In genomic region chr1:213466578-213466977, GRCh38 we compare ENCODE assay signal across 17 cellular contexts.
DNase-seq lines count a peak whose midpoint lies in the region; ATAC-seq, FAIRE-seq and TF ChIP-seq lines count a peak whose summit lies in the region.
"Had no signal": no experiment of that assay in that cellular context is flagged by ENCODE, and none has a peak within 500 bp of the region (broad histone marks: within the 10 kb centered on the region; RNA-seq: fewer than 3 reads in every experiment).

No MANE protein-coding gene starts in this region.

- no peaks in the 10 kb centered on the region for H3K27me3 Mint-ChIP-seq in Caco-2 (ENCODE audit: insufficient read depth, unreplicated experiment)
- H3K27me3 Mint-ChIP-seq: CD4-positive, CD25-positive, alpha-beta regulatory T cell had no signal

- no peak overlapping the region for H3K18ac ChIP-seq in trophoblast cell (ENCODE audit: low read length)

- SMC1A ChIA-PET in GM12878 (lab: Charles Lee; ENCODE audit: uncharacterized antibody, unreplicated experiment): no interaction called here

- H3K4me2 ChIP-seq in GM12878 (ENCODE audit: control insufficient read depth, insufficient read depth): no peak overlapping the region
- H3K4me2 ChIP-seq in trophoblast cell (ENCODE audit: low read length): no peak overlapping the region

- H2BK5ac ChIP-seq in trophoblast cell (ENCODE audit: low read depth, low read length, poor library complexity): no peak overlapping the region

- ATAC-seq in HG03565 (IDR thresholded peaks at IDR 0.05; ENCODE audit: unreplicated experiment) (peak; percentile 49), GM12878 (peak; percentile 68), HG02938 (IDR thresholded peaks at IDR 0.05; ENCODE audit: unreplicated experiment) (no peak), GM18505 (IDR thresholded peaks at IDR 0.05; ENCODE audit: unreplicated experiment) (no peak)
- ATAC-seq: K562 had no signal

- no peak for TF ChIP-seq EP300 in GM12878 (IDR thresholded peaks at IDR 0.05; ENCODE audit: borderline replicate concordance in 1 of 2, control insufficient read depth in 1 of 2, low read depth in 2 of 2, low read length in 2 of 2)

- H3K36me3 Mint-ChIP-seq in Caco-2 (ENCODE audit: insufficient read depth, unreplicated experiment): no peaks in the 10 kb centered on the region
- H3K36me3 Mint-ChIP-seq: CD4-positive, CD25-positive, alpha-beta regulatory T cell had no signal

- no peak overlapping the region for H2BK12ac ChIP-seq in trophoblast cell (ENCODE audit: low read length)

- no peak for TF ChIP-seq RAD21 in GM12878 (IDR thresholded peaks at IDR 0.05; ENCODE audit: insufficient read depth, low read depth, low read length)

- H3K27ac ChIP-seq in GM12878 (ENCODE audit: control insufficient read depth, insufficient read depth): no peak overlapping the region
- H3K27ac ChIP-seq in trophoblast cell (ENCODE audit: low read depth, low read length): no peak overlapping the region
- no peak overlapping the region for H3K27ac ChIP-seq in ascending aorta
- H3K27ac ChIP-seq: BLaER1 treated with 17β-estradiol and CSF1 and Interleukin-3, amounts not matched to agents 10 nM and 100 nM had no signal

- H3K4me1 Mint-ChIP-seq in Caco-2 (ENCODE audit: low read depth, unreplicated experiment): peaks cover 12% of the 10 kb centered on the region
- H3K4me1 Mint-ChIP-seq: CD4-positive, CD25-positive, alpha-beta regulatory T cell had no signal

- H3K4ac ChIP-seq in trophoblast cell (ENCODE audit: low read depth, low read length): no peak overlapping the region

- no peak overlapping the region for H3K23ac ChIP-seq in trophoblast cell (ENCODE audit: low read length)

- POLR2A ChIA-PET in Caco-2 (lab: Charles Lee): no interaction called here
- POLR2A ChIA-PET in GM12878 (lab: Charles Lee): no interaction called here

- TF ChIP-seq POLR2A in GM12878 (IDR thresholded peaks at IDR 0.05; ENCODE audit: low read depth, low read length) (no peak), GM18505 (IDR thresholded peaks at IDR 0.05; ENCODE audit: borderline replicate concordance, extremely low read depth, insufficient read depth, insufficient read length) (no peak)

- H3K79me2 ChIP-seq in GM12878 (ENCODE audit: control insufficient read depth, insufficient read depth, low read length) (no peaks in the 10 kb centered on the region), trophoblast cell (ENCODE audit: control insufficient read depth, insufficient read depth, low read length, poor library complexity) (peaks cover 2% of the 10 kb centered on the region)

- in situ Hi-C loops in GM12878 (cut with MboI): no loop called here

- H2AFZ ChIP-seq in GM12878 (ENCODE audit: control insufficient read depth, low read depth, low read length) (no peak overlapping the region), trophoblast cell (ENCODE audit: insufficient read depth, low read length, poor library complexity) (no peak overlapping the region)

- intact Hi-C loops in Caco-2 (cut with micrococcal nuclease; ENCODE audit: unreplicated experiment) (no loop called here), GM12878 (cut with micrococcal nuclease; ENCODE audit: unreplicated experiment) (no loop called here), ascending aorta (cut with DNase I) (no loop called here)

- no peak for DNase-seq in Caco-2
- no peak for DNase-seq in GM12878 (ENCODE audit: low read depth, low spot score)
- DNase-seq in trophoblast cell: peak; percentile 20 to 73
- DNase-seq in ascending aorta (ENCODE audit: low spot score in 2 of 2): no peak
- DNase-seq: 8988T; ACHN; Calu3; CD4-positive, CD25-positive, alpha-beta regulatory T cell; DMS 273 treated with DMSO at 0.1 percent for 48 hours; HCEC 1CT; HFFc6 had no signal

- H4K91ac ChIP-seq in trophoblast cell (ENCODE audit: low read depth, low read length): no peak overlapping the region

- H3K4me3 ChIP-seq in Caco-2 (ENCODE audit: low read depth, low read length) (no peak overlapping the region), GM12878 (no peak overlapping the region), trophoblast cell (ENCODE audit: low read depth, low read length) (no peak overlapping the region), ascending aorta (no peak overlapping the region)
- H3K4me3 ChIP-seq: BLaER1 treated with 17β-estradiol and CSF1 and Interleukin-3, amounts not matched to agents 10 nM and 100 nM; K562 had no signal

- H4K20me1 ChIP-seq in GM12878 (ENCODE audit: control insufficient read depth, insufficient read depth): no peaks in the 10 kb centered on the region
- H4K20me1 ChIP-seq: BLaER1 treated with 17β-estradiol and CSF1 and Interleukin-3, amounts not matched to agents 10 nM and 100 nM had no signal

- no peaks in the 10 kb centered on the region for H3K36me3 ChIP-seq in Caco-2 (ENCODE audit: control insufficient read depth, insufficient read depth, low read length)
- no peaks in the 10 kb centered on the region for H3K36me3 ChIP-seq in GM12878 (ENCODE audit: control insufficient read depth in 2 of 2, insufficient read depth in 2 of 2, low read length in 1 of 2)
- H3K36me3 ChIP-seq in trophoblast cell (ENCODE audit: control insufficient read depth in 1 of 2, insufficient read depth in 2 of 2, low read length in 2 of 2): no peaks in the 10 kb centered on the region
- no peaks in the 10 kb centered on the region for H3K36me3 ChIP-seq in ascending aorta
- H3K36me3 ChIP-seq: BLaER1 treated with 17β-estradiol and CSF1 and Interleukin-3, amounts not matched to agents 10 nM and 100 nM had no signal

- H3K79me1 ChIP-seq in trophoblast cell (ENCODE audit: low read length): peaks cover 5% of the 10 kb centered on the region

- RAD21 ChIA-PET in GM12878 (lab: Charles Lee; ENCODE audit: unreplicated experiment): no interaction called here

- no peak overlapping the region for H2AK5ac ChIP-seq in trophoblast cell (ENCODE audit: low read length)

- H3K4me1 ChIP-seq in Caco-2 (peaks cover 9% of the 10 kb centered on the region; the same call in 1 of the 2 replicates), GM12878 (ENCODE audit: control insufficient read depth, insufficient read depth, low read length) (no peaks in the 10 kb centered on the region), trophoblast cell (ENCODE audit: control insufficient read depth in 1 of 2, insufficient read depth in 2 of 2, low read length in 2 of 2) (peaks cover 9 to 10% of the 10 kb centered on the region in 2 experiments), ascending aorta (no peaks in the 10 kb centered on the region)

- H2BK120ac ChIP-seq in trophoblast cell (ENCODE audit: insufficient read depth, low read length, poor library complexity): no peak overlapping the region

- H4K12ac ChIP-seq in trophoblast cell (ENCODE audit: low read depth, low read length): no peak overlapping the region

- H4K8ac ChIP-seq in trophoblast cell (ENCODE audit: low read depth, low read length): no peak overlapping the region

- no peak overlapping the region for H3K14ac ChIP-seq in trophoblast cell (ENCODE audit: low read length)

- H3K9me3 ChIP-seq in Caco-2 (no peaks in the 10 kb centered on the region), GM12878 (replicated peaks; ENCODE audit: control insufficient read depth, insufficient read depth, low read length) (no peaks in the 10 kb centered on the region), trophoblast cell (ENCODE audit: insufficient read depth, low read depth, low read length) (no peaks in the 10 kb centered on the region), ascending aorta (no peaks in the 10 kb centered on the region)
- H3K9me3 ChIP-seq: BLaER1 treated with 17β-estradiol and CSF1 and Interleukin-3, amounts not matched to agents 10 nM and 100 nM had no signal

- H3K27me3 ChIP-seq in Caco-2 (replicated peaks; ENCODE audit: control insufficient read depth, insufficient read depth, low read length) (no peaks in the 10 kb centered on the region), GM12878 (replicated peaks in 1 of 2; ENCODE audit: control insufficient read depth in 2 of 2, insufficient read depth in 2 of 2, low read length in 1 of 2) (no peaks in the 10 kb centered on the region), trophoblast cell (ENCODE audit: insufficient read depth, low read length) (no peaks in the 10 kb centered on the region), ascending aorta (no peaks in the 10 kb centered on the region)
- H3K27me3 ChIP-seq: BLaER1 treated with 17β-estradiol and CSF1 and Interleukin-3, amounts not matched to agents 10 nM and 100 nM had no signal

- FAIRE-seq in GM12878 (lab: Jason Lieb, UNC): no peak
- FAIRE-seq: H1, K562 had no signal

- CTCF ChIA-PET in Caco-2 (lab: Charles Lee) (no interaction called here), GM12878 (lab: Yijun Ruan, JAX) (no interaction called here)

- H3K4me3 Mint-ChIP-seq in Caco-2 (ENCODE audit: unreplicated experiment): no peak overlapping the region
- H3K4me3 Mint-ChIP-seq: CD4-positive, CD25-positive, alpha-beta regulatory T cell; HFFc6 had no signal

- BruUV-seq in Caco-2 (replicated peaks; lab: Mats Ljungman, UMichigan): no TSS peak
- no TSS peak for BruUV-seq in GM12878 (replicated peaks; lab: Mats Ljungman, UMichigan)

- H3K27ac Mint-ChIP-seq in Caco-2 (ENCODE audit: unreplicated experiment): peak overlapping the region; percentile 27
- H3K27ac Mint-ChIP-seq: CD4-positive, CD25-positive, alpha-beta regulatory T cell; HFFc6 had no signal

- TF ChIP-seq CTCF in Caco-2 (IDR thresholded peaks at IDR 0.05; ENCODE audit: insufficient read depth in 1 of 2, low read depth in 1 of 2, low read length in 1 of 2, severe bottlenecking in 1 of 2, unreplicated experiment in 1 of 2) (no peak), GM12878 (IDR thresholded peaks at IDR 0.05 in 2 of 3, conservative IDR thresholded peaks at IDR 0.05 in 1 of 3; ENCODE audit: control insufficient read depth in 2 of 3, extremely low read depth in 1 of 3, insufficient read depth in 1 of 3, low read depth in 3 of 3, low read length in 3 of 3) (no peak), ascending aorta (IDR thresholded peaks at IDR 0.05) (no peak)

- no peaks in the 10 kb centered on the region for H3K9me3 Mint-ChIP-seq in Caco-2 (ENCODE audit: unreplicated experiment)

- H3K9ac ChIP-seq in GM12878 (ENCODE audit: control insufficient read depth, insufficient read depth, low read length): no peak overlapping the region
- no peak overlapping the region for H3K9ac ChIP-seq in trophoblast cell (ENCODE audit: low read length)
- H3K9ac ChIP-seq: BLaER1 treated with 17β-estradiol and CSF1 and Interleukin-3, amounts not matched to agents 10 nM and 100 nM had no signal

TF ChIP-seq in GM12878, 131 proteins besides CTCF, POLR2A, EP300 and RAD21 (continues in another document):
- TF ChIP-seq SPI1 (IDR thresholded peaks at IDR 0.05; ENCODE audit: borderline replicate concordance, insufficient read depth, low read depth, low read length): no peak

Comparison
In these comparisons a context has a peak if more than half of its experiments do, and no peak if none do; other contexts are left out.
1. DNase-seq: peak in trophoblast cell (2 of 2); none in Caco-2 (0 of 2), GM12878 (single experiment) and ascending aorta (0 of 2).
2. ATAC-seq: peak in HG03565 (single experiment) and GM12878 (single experiment); none in HG02938 (single experiment) and GM18505 (single experiment).